11 cellular contexts compared by ENCODE assay signal in the genomic region with DNA sequence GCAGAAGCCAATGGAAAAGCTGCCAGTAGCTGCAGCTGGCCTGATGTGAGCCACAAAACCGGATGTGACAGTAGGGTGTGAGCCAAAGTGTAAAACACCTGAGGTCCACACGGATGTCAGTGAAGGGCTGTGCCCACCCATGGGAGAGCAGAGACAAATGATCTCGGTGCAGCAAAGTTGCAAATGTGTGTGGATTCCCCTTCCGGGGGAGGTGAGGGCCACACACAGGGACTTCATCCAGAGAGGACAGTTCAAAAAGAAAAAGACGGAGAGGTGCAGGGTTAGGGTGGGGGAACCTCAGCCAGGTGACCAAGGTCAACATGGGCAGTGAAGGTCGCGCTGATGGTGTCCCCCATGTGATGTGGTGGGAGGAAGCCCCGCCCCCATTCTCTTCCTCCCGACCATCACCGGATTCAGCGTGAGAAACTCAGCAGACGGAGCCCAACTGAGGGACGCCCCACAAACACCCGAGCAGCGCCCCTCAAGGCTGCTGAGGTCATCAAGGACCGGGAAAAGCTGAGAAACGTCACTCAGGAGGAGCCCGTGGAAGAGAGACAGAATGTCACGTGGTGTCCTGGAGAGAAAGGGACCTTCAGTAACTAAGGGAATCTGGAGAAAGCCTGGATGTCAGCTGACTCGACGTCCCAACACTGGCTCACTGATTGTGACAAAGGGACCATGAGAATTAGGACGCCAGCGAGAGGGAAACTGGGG. TPM values are rescaled to one million over a fixed set of nuclear protein-coding genes. Genes with fewer than 3 reads are reported as not detected.
A peak's percentile ranks its signal among the peaks of the same experiment; 100 is the strongest.
DNase-seq lines count a peak whose midpoint lies in the region; ATAC-seq, FAIRE-seq and TF ChIP-seq lines count a peak whose summit lies in the region.
"Had no signal": no experiment of that assay in that cellular context is flagged by ENCODE, and none has a peak within 500 bp of the region (broad histone marks: within the 10 kb centered on the region; RNA-seq: fewer than 3 reads in every experiment).

No MANE protein-coding gene starts in this region.

- CTCF ChIA-PET in HepG2 (lab: Yijun Ruan, JAX; ENCODE audit: low intra/inter-chr PET ratio, low total read pairs), result no interaction called here

- H3K36me3 ChIP-seq in left ventricle myocardium inferior (no peaks in the 10 kb centered on the region), HepG2 (replicated peaks in 1 of 2; ENCODE audit: control insufficient read depth in 1 of 2, insufficient read depth in 2 of 2, low read length in 2 of 2) (no peaks in the 10 kb centered on the region)

- H3K9me3 ChIP-seq in left ventricle myocardium inferior (replicated peaks), result no peaks in the 10 kb centered on the region
- no peaks in the 10 kb centered on the region for H3K9me3 ChIP-seq in HepG2 (ENCODE audit: low read length)

- no TSS peak for BruUV-seq in HepG2 (replicated peaks; lab: Mats Ljungman, UMichigan)

- no peaks in the 10 kb centered on the region for H3K79me2 ChIP-seq in HepG2 (ENCODE audit: insufficient read depth, low read length)

- ATAC-seq in Right ventricle myocardium inferior, result no peak
- ATAC-seq in HepG2, result no peak

- no peaks in the 10 kb centered on the region for H4K20me1 ChIP-seq in HepG2 (ENCODE audit: insufficient read depth, low read length)

- H3K4me3 ChIP-seq in left ventricle myocardium inferior (peak overlapping the region; percentile 34), HepG2 (replicated peaks in 1 of 3; ENCODE audit: insufficient read depth in 1 of 3, low read depth in 2 of 3, low read length in 3 of 3) (no peak overlapping the region)
- H3K4me3 ChIP-seq: lung had no signal

- no peak for FAIRE-seq in HepG2 (lab: Jason Lieb, UNC)

- in situ Hi-C loops in HepG2 (cut with HindIII; ENCODE audit: extremely low pct_ligation_motif_present, low pct_unique_long_range_greater_than_20kb), result no loop called here
- in situ Hi-C loops in GM13977 (cut with MboI; ENCODE audit: low pct_unique_long_range_greater_than_20kb, low sequenced_read_pairs, unreplicated experiment), result no loop called here

- no peak overlapping the region for H3K27ac ChIP-seq in left ventricle myocardium inferior (replicated peaks)
- no peak overlapping the region for H3K27ac ChIP-seq in HepG2 (ENCODE audit: extremely low read length, insufficient read depth, low read length)

- intact Hi-C loops in left ventricle myocardium inferior (cut with micrococcal nuclease) (no loop called here), Right ventricle myocardium inferior (cut with DNase I) (no loop called here), HepG2 (cut with micrococcal nuclease; ENCODE audit: unreplicated experiment) (no loop called here)

- no peak for TF ChIP-seq POLR2A in HepG2 (IDR thresholded peaks at IDR 0.05; ENCODE audit: insufficient read depth in 1 of 2, low read depth in 2 of 2, low read length in 2 of 2)

- H3K27me3 ChIP-seq in left ventricle myocardium inferior (ENCODE audit: low read depth), result no peaks in the 10 kb centered on the region
- peaks cover 25 to 58% of the 10 kb centered on the region in 2 experiments for H3K27me3 ChIP-seq in HepG2 (ENCODE audit: control insufficient read depth in 1 of 2, insufficient read depth in 2 of 2, low read length in 2 of 2)

- POLR2A ChIA-PET in HepG2 (lab: Yijun Ruan, JAX), result interaction anchor here (1.2 kb wide), 1 partner anchor 16 kb away, joined by 4 read pairs; no protein-coding TSS in a partner anchor

- H3K9ac ChIP-seq in HepG2 (ENCODE audit: insufficient read depth, low read depth, low read length), result no peak overlapping the region

- H3K4me1 ChIP-seq in left ventricle myocardium inferior (peaks cover 60% of the 10 kb centered on the region), HepG2 (ENCODE audit: insufficient read depth, low read length) (peaks cover 32% of the 10 kb centered on the region)

- TF ChIP-seq EP300 in HepG2 (IDR thresholded peaks at IDR 0.05; ENCODE audit: low read depth in 2 of 2, low read length in 2 of 2) (no peak), HepG2 (CRISPR knock-in tag; IDR thresholded peaks at IDR 0.05; ENCODE audit: borderline replicate concordance) (no peak)

- no peak overlapping the region for H2AFZ ChIP-seq in HepG2 (ENCODE audit: low read length)

- TF ChIP-seq CTCF in left ventricle myocardium inferior (IDR thresholded peaks at IDR 0.05; ENCODE audit: borderline replicate concordance) (no peak), HepG2 (CRISPR knock-in tag; IDR thresholded peaks at IDR 0.05) (no peak), GM13977 (IDR thresholded peaks at IDR 0.05; ENCODE audit: extremely low read depth, insufficient read depth, missing control alignments) (no peak)

- TF ChIP-seq RAD21 in HepG2 (CRISPR knock-in tag; IDR thresholded peaks at IDR 0.05), result no peak

- 22% methylated on average over 13 of the region's 23 CpGs for WGBS in HepG2 (ENCODE audit: low lambda C conversion rate)

- no peak overlapping the region for H3K4me2 ChIP-seq in HepG2 (ENCODE audit: low read depth, low read length)

- DNase-seq in left ventricle myocardium inferior (no peak), Right ventricle myocardium inferior (ENCODE audit: missing footprints) (no peak), HepG2 (ENCODE audit: low spot score) (no peak), UCSD-AML1 (lab: John Stamatoyannopoulos, UW; ENCODE audit: unreplicated experiment) (no peak), NCI-H69 (lab: John Stamatoyannopoulos, UW) (no peak), RKO (ENCODE audit: low spot score) (no peak), GM13977 (ENCODE audit: low spot score) (no peak)
- DNase-seq in activated effector memory CD4-positive, alpha-beta T cell treated with anti-CD3 and anti-CD28 coated beads, Interleukin-2, amount 50 U/mL, for 16 hours, result peak; percentile 74
- DNase-seq: stimulated activated CD4-positive, alpha-beta T cell treated with anti-CD3 and anti-CD28 coated beads, Interleukin-4, amount 100 ng/mL, for 24 hours had no signal

RNA-seq across cellular contexts. Expression of a gene that starts 11.4 kb away (rescaled TPM):
- total RNA-seq in left ventricle myocardium inferior, result 3,579 TPM
- 6,282 TPM for total RNA-seq in Right ventricle myocardium inferior
- total RNA-seq in HepG2 (2016; rRNA removed; fragmentation: Illumina TruSeq; extraction: Trizol), result 0.33 TPM in 1 of 2 replicates, not detected in the other
- not detected in 2 replicates for total RNA-seq in HepG2 (2016; cell fraction: cytosol; rRNA removed; fragmentation: Illumina TruSeq; extraction: Trizol; ENCODE audit: low read depth)
- not detected in 2 replicates for total RNA-seq in HepG2 (2016; cell fraction: insoluble cytoplasmic fraction; rRNA removed; fragmentation: Illumina TruSeq; extraction: Trizol)
- not detected in 2 replicates for total RNA-seq in HepG2 (2016; cell fraction: membrane; rRNA removed; fragmentation: Illumina TruSeq; extraction: Trizol)
- not detected in 2 replicates for total RNA-seq in HepG2 (2016; cell fraction: nucleus; rRNA removed; fragmentation: Illumina TruSeq; extraction: Trizol)
- 0.31 and 0.50 TPM in 2 replicates for polyA plus RNA-seq in HepG2 (2011; rRNA removed)
- 0.12 and 0.13 TPM in 2 replicates for polyA plus RNA-seq in HepG2 (2011; cell fraction: cytosol; rRNA removed)
- polyA plus RNA-seq in HepG2 (2011; cell fraction: nucleus; rRNA removed), result 0.90 and 1.8 TPM in 2 replicates
- polyA plus RNA-seq in HepG2 (2012), result not detected in 2 replicates
- polyA plus RNA-seq in HepG2 (2016; cell fraction: cytosol; fragmentation: Illumina TruSeq; extraction: Trizol; ENCODE audit: low read depth), result not detected in 2 replicates
- polyA plus RNA-seq in HepG2 (2016; cell fraction: insoluble cytoplasmic fraction; fragmentation: Illumina TruSeq; extraction: Trizol; ENCODE audit: low read depth), result not detected in 2 replicates
- not detected in 2 replicates for polyA plus RNA-seq in HepG2 (2016; cell fraction: membrane; fragmentation: Illumina TruSeq; extraction: Trizol; ENCODE audit: low read depth)
- not detected in 2 replicates for polyA plus RNA-seq in HepG2 (2016; cell fraction: nucleus; fragmentation: Illumina TruSeq; extraction: Trizol; ENCODE audit: insufficient read depth, low read depth)
- polyA minus RNA-seq in HepG2 (2011; rRNA and poly(A)+ RNA removed; ENCODE audit: low replicate concordance), result 4.6 TPM in 1 of 2 replicates, not detected in the other
- not detected in 2 replicates for polyA minus RNA-seq in HepG2 (2011; cell fraction: cytosol; rRNA and poly(A)+ RNA removed)
- polyA minus RNA-seq in HepG2 (2011; cell fraction: nucleus; rRNA and poly(A)+ RNA removed), result not detected in 2 replicates
- total RNA-seq: NCI-H460 had no signal

RNA-seq across cellular contexts. Expression of a gene that starts 13.9 kb away (rescaled TPM):
- 7.8 TPM for total RNA-seq in left ventricle myocardium inferior
- 2.9 TPM for total RNA-seq in Right ventricle myocardium inferior
- total RNA-seq in HepG2 (2016; rRNA removed; fragmentation: Illumina TruSeq; extraction: Trizol), result 1.2 and 3.4 TPM in 2 replicates
- total RNA-seq in HepG2 (2016; cell fraction: cytosol; rRNA removed; fragmentation: Illumina TruSeq; extraction: Trizol; ENCODE audit: low read depth), result 0.97 TPM in 1 of 2 replicates, not detected in the other
- 0.89 and 3.4 TPM in 2 replicates for total RNA-seq in HepG2 (2016; cell fraction: insoluble cytoplasmic fraction; rRNA removed; fragmentation: Illumina TruSeq; extraction: Trizol)
- 1.1 and 1.4 TPM in 2 replicates for total RNA-seq in HepG2 (2016; cell fraction: membrane; rRNA removed; fragmentation: Illumina TruSeq; extraction: Trizol)
- 4.3 and 4.4 TPM in 2 replicates for total RNA-seq in HepG2 (2016; cell fraction: nucleus; rRNA removed; fragmentation: Illumina TruSeq; extraction: Trizol)
- polyA plus RNA-seq in HepG2 (2011; rRNA removed), result 6.9 and 7.5 TPM in 2 replicates
- 1.1 and 1.6 TPM in 2 replicates for polyA plus RNA-seq in HepG2 (2011; cell fraction: cytosol; rRNA removed)
- polyA plus RNA-seq in HepG2 (2011; cell fraction: nucleus; rRNA removed), result 68.8 and 75.7 TPM in 2 replicates
- polyA plus RNA-seq in HepG2 (2012), result 5.5 and 6.7 TPM in 2 replicates
- polyA plus RNA-seq in HepG2 (2016; cell fraction: cytosol; fragmentation: Illumina TruSeq; extraction: Trizol; ENCODE audit: low read depth), result 0.62 and 0.70 TPM in 2 replicates
- 1.5 and 1.7 TPM in 2 replicates for polyA plus RNA-seq in HepG2 (2016; cell fraction: insoluble cytoplasmic fraction; fragmentation: Illumina TruSeq; extraction: Trizol; ENCODE audit: low read depth)
- polyA plus RNA-seq in HepG2 (2016; cell fraction: membrane; fragmentation: Illumina TruSeq; extraction: Trizol; ENCODE audit: low read depth), result 1.4 and 1.7 TPM in 2 replicates
- 23.3 and 27.4 TPM in 2 replicates for polyA plus RNA-seq in HepG2 (2016; cell fraction: nucleus; fragmentation: Illumina TruSeq; extraction: Trizol; ENCODE audit: insufficient read depth, low read depth)
- polyA minus RNA-seq in HepG2 (2011; rRNA and poly(A)+ RNA removed; ENCODE audit: low replicate concordance), result 3.2 and 7.0 TPM in 2 replicates
- polyA minus RNA-seq in HepG2 (2011; cell fraction: cytosol; rRNA and poly(A)+ RNA removed), result 1.6 and 3.5 TPM in 2 replicates
- polyA minus RNA-seq in HepG2 (2011; cell fraction: nucleus; rRNA and poly(A)+ RNA removed), result 5.3 and 7.7 TPM in 2 replicates

RNA-seq across cellular contexts. Expression of a gene that starts 16.9 kb away (rescaled TPM):
- total RNA-seq in left ventricle myocardium inferior (11.7 TPM), Right ventricle myocardium inferior (8.6 TPM), HepG2 (2016; rRNA removed; fragmentation: Illumina TruSeq; extraction: Trizol) (not detected in 2 replicates)
- total RNA-seq in HepG2 (2016; cell fraction: cytosol; rRNA removed; fragmentation: Illumina TruSeq; extraction: Trizol; ENCODE audit: low read depth), result not detected in 2 replicates
- total RNA-seq in HepG2 (2016; cell fraction: insoluble cytoplasmic fraction; rRNA removed; fragmentation: Illumina TruSeq; extraction: Trizol), result not detected in 2 replicates
- total RNA-seq in HepG2 (2016; cell fraction: membrane; rRNA removed; fragmentation: Illumina TruSeq; extraction: Trizol), result not detected in 2 replicates
- total RNA-seq in HepG2 (2016; cell fraction: nucleus; rRNA removed; fragmentation: Illumina TruSeq; extraction: Trizol), result not detected in 2 replicates
- not detected in 2 replicates for polyA plus RNA-seq in HepG2 (2011; rRNA removed)
- not detected in 2 replicates for polyA plus RNA-seq in HepG2 (2011; cell fraction: cytosol; rRNA removed)
- 0.40 and 0.43 TPM in 2 replicates for polyA plus RNA-seq in HepG2 (2011; cell fraction: nucleus; rRNA removed)
- polyA plus RNA-seq in HepG2 (2012), result not detected in 2 replicates
- polyA plus RNA-seq in HepG2 (2016; cell fraction: cytosol; fragmentation: Illumina TruSeq; extraction: Trizol; ENCODE audit: low read depth), result not detected in 2 replicates
- not detected in 2 replicates for polyA plus RNA-seq in HepG2 (2016; cell fraction: insoluble cytoplasmic fraction; fragmentation: Illumina TruSeq; extraction: Trizol; ENCODE audit: low read depth)
- not detected in 2 replicates for polyA plus RNA-seq in HepG2 (2016; cell fraction: membrane; fragmentation: Illumina TruSeq; extraction: Trizol; ENCODE audit: low read depth)
- polyA plus RNA-seq in HepG2 (2016; cell fraction: nucleus; fragmentation: Illumina TruSeq; extraction: Trizol; ENCODE audit: insufficient read depth, low read depth), result not detected in 2 replicates
- 3.1 TPM in 1 of 2 replicates, not detected in the other for polyA minus RNA-seq in HepG2 (2011; rRNA and poly(A)+ RNA removed; ENCODE audit: low replicate concordance)
- polyA minus RNA-seq in HepG2 (2011; cell fraction: cytosol; rRNA and poly(A)+ RNA removed), result not detected in 2 replicates
- 0.13 and 0.25 TPM in 2 replicates for polyA minus RNA-seq in HepG2 (2011; cell fraction: nucleus; rRNA and poly(A)+ RNA removed)
- total RNA-seq: NCI-H460 had no signal

RNA-seq across cellular contexts. Expression of a gene that starts 20.9 kb away (rescaled TPM):
- total RNA-seq in left ventricle myocardium inferior (3.6 TPM), Right ventricle myocardium inferior (1.3 TPM), HepG2 (2016; rRNA removed; fragmentation: Illumina TruSeq; extraction: Trizol) (2.0 and 4.9 TPM in 2 replicates)
- total RNA-seq in HepG2 (2016; cell fraction: cytosol; rRNA removed; fragmentation: Illumina TruSeq; extraction: Trizol; ENCODE audit: low read depth), result 1.2 and 2.9 TPM in 2 replicates
- 1.4 and 4.7 TPM in 2 replicates for total RNA-seq in HepG2 (2016; cell fraction: insoluble cytoplasmic fraction; rRNA removed; fragmentation: Illumina TruSeq; extraction: Trizol)
- total RNA-seq in HepG2 (2016; cell fraction: membrane; rRNA removed; fragmentation: Illumina TruSeq; extraction: Trizol), result 2.1 and 3.5 TPM in 2 replicates
- total RNA-seq in HepG2 (2016; cell fraction: nucleus; rRNA removed; fragmentation: Illumina TruSeq; extraction: Trizol), result 6.1 and 7.0 TPM in 2 replicates
- polyA plus RNA-seq in HepG2 (2011; rRNA removed), result 12.8 and 18.3 TPM in 2 replicates
- 8.9 and 13.0 TPM in 2 replicates for polyA plus RNA-seq in HepG2 (2011; cell fraction: cytosol; rRNA removed)
- 94.5 and 107 TPM in 2 replicates for polyA plus RNA-seq in HepG2 (2011; cell fraction: nucleus; rRNA removed)
- polyA plus RNA-seq in HepG2 (2012), result 15.3 and 17.5 TPM in 2 replicates
- 2.1 and 2.6 TPM in 2 replicates for polyA plus RNA-seq in HepG2 (2016; cell fraction: cytosol; fragmentation: Illumina TruSeq; extraction: Trizol; ENCODE audit: low read depth)
- 2.3 and 2.4 TPM in 2 replicates for polyA plus RNA-seq in HepG2 (2016; cell fraction: insoluble cytoplasmic fraction; fragmentation: Illumina TruSeq; extraction: Trizol; ENCODE audit: low read depth)
- polyA plus RNA-seq in HepG2 (2016; cell fraction: membrane; fragmentation: Illumina TruSeq; extraction: Trizol; ENCODE audit: low read depth), result 2.2 and 3.1 TPM in 2 replicates
- 10.1 and 13.4 TPM in 2 replicates for polyA plus RNA-seq in HepG2 (2016; cell fraction: nucleus; fragmentation: Illumina TruSeq; extraction: Trizol; ENCODE audit: insufficient read depth, low read depth)
- polyA minus RNA-seq in HepG2 (2011; rRNA and poly(A)+ RNA removed; ENCODE audit: low replicate concordance), result 0.70 and 11.9 TPM in 2 replicates
- polyA minus RNA-seq in HepG2 (2011; cell fraction: cytosol; rRNA and poly(A)+ RNA removed), result 3.6 and 6.2 TPM in 2 replicates
- polyA minus RNA-seq in HepG2 (2011; cell fraction: nucleus; rRNA and poly(A)+ RNA removed), result 7.0 and 7.2 TPM in 2 replicates
- total RNA-seq: NCI-H460 had no signal

RNA-seq across cellular contexts. Expression of a gene that starts 21.4 kb away (rescaled TPM):
- total RNA-seq in left ventricle myocardium inferior (157 TPM), Right ventricle myocardium inferior (143 TPM), HepG2 (2016; rRNA removed; fragmentation: Illumina TruSeq; extraction: Trizol) (47.4 and 60.4 TPM in 2 replicates)
- total RNA-seq in HepG2 (2016; cell fraction: cytosol; rRNA removed; fragmentation: Illumina TruSeq; extraction: Trizol; ENCODE audit: low read depth), result 101 and 115 TPM in 2 replicates
- total RNA-seq in HepG2 (2016; cell fraction: insoluble cytoplasmic fraction; rRNA removed; fragmentation: Illumina TruSeq; extraction: Trizol), result 43.2 and 63.0 TPM in 2 replicates
- total RNA-seq in HepG2 (2016; cell fraction: membrane; rRNA removed; fragmentation: Illumina TruSeq; extraction: Trizol), result 157 and 168 TPM in 2 replicates
- total RNA-seq in HepG2 (2016; cell fraction: nucleus; rRNA removed; fragmentation: Illumina TruSeq; extraction: Trizol), result 38.4 and 45.7 TPM in 2 replicates
- 52.0 and 76.2 TPM in 2 replicates for polyA plus RNA-seq in HepG2 (2011; rRNA removed)
- 70.1 and 111 TPM in 2 replicates for polyA plus RNA-seq in HepG2 (2011; cell fraction: cytosol; rRNA removed)
- polyA plus RNA-seq in HepG2 (2011; cell fraction: nucleus; rRNA removed), result 318 and 399 TPM in 2 replicates
- polyA plus RNA-seq in HepG2 (2012), result 33.4 and 43.8 TPM in 2 replicates
- 106 and 116 TPM in 2 replicates for polyA plus RNA-seq in HepG2 (2016; cell fraction: cytosol; fragmentation: Illumina TruSeq; extraction: Trizol; ENCODE audit: low read depth)
- polyA plus RNA-seq in HepG2 (2016; cell fraction: insoluble cytoplasmic fraction; fragmentation: Illumina TruSeq; extraction: Trizol; ENCODE audit: low read depth), result 41.2 and 50.1 TPM in 2 replicates
- 127 and 134 TPM in 2 replicates for polyA plus RNA-seq in HepG2 (2016; cell fraction: membrane; fragmentation: Illumina TruSeq; extraction: Trizol; ENCODE audit: low read depth)
- polyA plus RNA-seq in HepG2 (2016; cell fraction: nucleus; fragmentation: Illumina TruSeq; extraction: Trizol; ENCODE audit: insufficient read depth, low read depth), result 94.3 and 97.4 TPM in 2 replicates
- polyA minus RNA-seq in HepG2 (2011; rRNA and poly(A)+ RNA removed; ENCODE audit: low replicate concordance), result 183 and 195 TPM in 2 replicates
- polyA minus RNA-seq in HepG2 (2011; cell fraction: cytosol; rRNA and poly(A)+ RNA removed), result 55.6 and 63.5 TPM in 2 replicates
- 34.1 and 36.8 TPM in 2 replicates for polyA minus RNA-seq in HepG2 (2011; cell fraction: nucleus; rRNA and poly(A)+ RNA removed)

Comparison
In these comparisons a context has a peak if more than half of its experiments do, and no peak if none do; other contexts are left out.
1. RNA of a gene that starts 11.4 kb away (total RNA-seq): 6,282 TPM in Right ventricle myocardium inferior (single experiment) and 3,579 TPM in left ventricle myocardium inferior (single experiment); 0.33 TPM in HepG2; every median in the first group is over 1,000 times any median in the second.